ENCODE assay signal across 14 cellular contexts in genomic region chr22:25482868-25483639, GRCh38.
A peak's percentile ranks its signal among the peaks of the same experiment; 100 is the strongest.
DNase-seq lines count a peak whose midpoint lies in the region; ATAC-seq and TF ChIP-seq lines count a peak whose summit lies in the region.
"Had no signal": no experiment of that assay in that cellular context is flagged by ENCODE, and none has a peak within 500 bp of the region (broad histone marks: within the 10 kb centered on the region; RNA-seq: fewer than 3 reads in every experiment).

No MANE protein-coding gene starts in this region.

- TF ChIP-seq CTCF in heart left ventricle (IDR thresholded peaks at IDR 0.05) (no peak), gastrocnemius medialis (IDR thresholded peaks at IDR 0.05 in 4 of 5, conservative IDR thresholded peaks at IDR 0.05 in 1 of 5) (no peak), Peyer's patch (IDR thresholded peaks at IDR 0.05) (no peak)

- TF ChIP-seq POLR2A in heart left ventricle (IDR thresholded peaks at IDR 0.05) (no peak), gastrocnemius medialis (IDR thresholded peaks at IDR 0.05) (no peak), Peyer's patch (IDR thresholded peaks at IDR 0.05) (no peak)

- intact Hi-C loops in heart left ventricle (cut with DNase I) = no loop called here
- intact Hi-C loops in gastrocnemius medialis (cut with DNase I; ENCODE audit: low total_unique reads) = no loop called here

- H3K27me3 ChIP-seq in heart left ventricle = no peaks in the 10 kb centered on the region
- no peaks in the 10 kb centered on the region for H3K27me3 ChIP-seq in gastrocnemius medialis
- H3K27me3 ChIP-seq in Peyer's patch = no peaks in the 10 kb centered on the region

- WGBS in heart left ventricle, 4 donors = 46 to 57% (median 55%) methylated on average over 3 of the region's 3 CpGs

- peaks cover 53% of the 10 kb centered on the region for H3K36me3 Mint-ChIP-seq in activated CD8-positive, alpha-beta memory T cell treated with anti-CD3 and anti-CD28 coated beads, Interleukin-2, amount 10 ng/mL, durations not matched to agents 7 days and 5 days

- CTCF ChIA-PET in activated CD8-positive, alpha-beta memory T cell treated with anti-CD3 and anti-CD28 coated beads, Interleukin-2, amount 10 ng/mL, durations not matched to agents 7 days and 5 days (lab: Charles Lee) = interaction anchor here (1.2 kb wide), 1 partner anchor 61 kb away, joined by 3 read pairs; no protein-coding TSS in a partner anchor

- H3K27me3 Mint-ChIP-seq in activated CD8-positive, alpha-beta memory T cell treated with anti-CD3 and anti-CD28 coated beads, Interleukin-2, amount 10 ng/mL, durations not matched to agents 7 days and 5 days = no peaks in the 10 kb centered on the region

- no peak overlapping the region for H3K4me3 Mint-ChIP-seq in activated CD8-positive, alpha-beta memory T cell treated with anti-CD3 and anti-CD28 coated beads, Interleukin-2, amount 10 ng/mL, durations not matched to agents 7 days and 5 days

- in situ Hi-C loops in SK-MEL-5 (cut with HindIII; ENCODE audit: low pct_unique_long_range_greater_than_20kb, low sequenced_read_pairs) (no loop called here), gastrocnemius medialis (cut with MboI; ENCODE audit: low sequenced_read_pairs in 4 of 4) (no loop called here)

- H3K4me3 ChIP-seq in heart left ventricle = no peak overlapping the region
- H3K4me3 ChIP-seq in gastrocnemius medialis = no peak overlapping the region
- H3K4me3 ChIP-seq in Peyer's patch = no peak overlapping the region

- H3K9me3 ChIP-seq in heart left ventricle (peaks cover 0 to 5% (median 0%) of the 10 kb centered on the region in 12 donors), gastrocnemius medialis (no peaks in the 10 kb centered on the region), Peyer's patch (no peaks in the 10 kb centered on the region)

- H3K27ac ChIP-seq in heart left ventricle (peak overlapping the region in 3 of 12 donors; percentile 12 to 34 (median 19)), gastrocnemius medialis (peak overlapping the region in 1 of 4 donors; percentile 38), Peyer's patch (no peak overlapping the region)

- ATAC-seq in activated CD8-positive, alpha-beta memory T cell treated with anti-CD3 and anti-CD28 coated beads, Interleukin-2, amount 10 ng/mL, durations not matched to agents 7 days and 5 days = no peak
- peak; percentile 51 to 82 (median 78) for ATAC-seq in heart left ventricle
- peak; percentile 72 to 81 for ATAC-seq in gastrocnemius medialis
- no peak for ATAC-seq in HG03460 (IDR thresholded peaks at IDR 0.05; ENCODE audit: unreplicated experiment)

- H3K4me1 ChIP-seq in heart left ventricle = peaks cover 0 to 20% (median 11%) of the 10 kb centered on the region in 12 donors
- peaks cover 19 to 24% of the 10 kb centered on the region in 2 donors for H3K4me1 ChIP-seq in gastrocnemius medialis
- H3K4me1 ChIP-seq in Peyer's patch = no peaks in the 10 kb centered on the region

- H3K4me1 Mint-ChIP-seq in activated CD8-positive, alpha-beta memory T cell treated with anti-CD3 and anti-CD28 coated beads, Interleukin-2, amount 10 ng/mL, durations not matched to agents 7 days and 5 days = peaks cover 44% of the 10 kb centered on the region

- H3K36me3 ChIP-seq in heart left ventricle = peaks cover 0 to 38% (median 4%) of the 10 kb centered on the region in 9 donors
- no peaks in the 10 kb centered on the region for H3K36me3 ChIP-seq in gastrocnemius medialis
- H3K36me3 ChIP-seq in Peyer's patch = no peaks in the 10 kb centered on the region

- no peak overlapping the region for H3K27ac Mint-ChIP-seq in activated CD8-positive, alpha-beta memory T cell treated with anti-CD3 and anti-CD28 coated beads, Interleukin-2, amount 10 ng/mL, durations not matched to agents 7 days and 5 days

- H3K9me3 Mint-ChIP-seq in activated CD8-positive, alpha-beta memory T cell treated with anti-CD3 and anti-CD28 coated beads, Interleukin-2, amount 10 ng/mL, durations not matched to agents 7 days and 5 days (ENCODE audit: low read depth) = no peaks in the 10 kb centered on the region

- DNase-seq in activated CD8-positive, alpha-beta memory T cell treated with anti-CD3 and anti-CD28 coated beads, Interleukin-2, amount 50 U/mL, for 48 hours = peak; percentile 26
- no peak for DNase-seq in activated CD8-positive, alpha-beta memory T cell treated with anti-CD3 and anti-CD28 coated beads, Interleukin-2, amount 10 ng/mL, durations not matched to agents 7 days and 5 days
- DNase-seq in SK-MEL-5 (ENCODE audit: low read depth, low spot score) (peak; percentile 38), heart left ventricle (peak in 4 of 5 donors; percentile 36 to 58 (median 46)), gastrocnemius medialis (peak; percentile 23 to 45), SKM-1 (lab: John Stamatoyannopoulos, UW; ENCODE audit: unreplicated experiment) (no peak), Peyer's patch (no peak)
- DNase-seq: activated gamma-delta T cell; mesenchymal stem cell; NCI-H526 treated with DMSO at 0.1 percent for 48 hours; RPMI8226; stimulated activated CD4-positive, alpha-beta T cell treated with anti-CD3 and anti-CD28 coated beads, Interleukin-1b, Interleukin-23, amount 100 ng/mL, for 48 hours; T-helper 9 cell had no signal

Comparison
In these comparisons a context has a peak if more than half of its experiments do, and no peak if none do; other contexts are left out.
1. DNase-seq: peak in activated CD8-positive, alpha-beta memory T cell treated with anti-CD3 and anti-CD28 coated beads, Interleukin-2, amount 50 U/mL, for 48 hours (single experiment), SK-MEL-5 (single experiment), heart left ventricle (4 of 5) and gastrocnemius medialis (2 of 2); none in activated CD8-positive, alpha-beta memory T cell treated with anti-CD3 and anti-CD28 coated beads, Interleukin-2, amount 10 ng/mL, durations not matched to agents 7 days and 5 days (single experiment), SKM-1 (single experiment) and Peyer's patch (0 of 3).
2. ATAC-seq: peak in heart left ventricle (4 of 4) and gastrocnemius medialis (2 of 2); none in activated CD8-positive, alpha-beta memory T cell treated with anti-CD3 and anti-CD28 coated beads, Interleukin-2, amount 10 ng/mL, durations not matched to agents 7 days and 5 days (single experiment) and HG03460 (single experiment).